In the genomic region with DNA sequence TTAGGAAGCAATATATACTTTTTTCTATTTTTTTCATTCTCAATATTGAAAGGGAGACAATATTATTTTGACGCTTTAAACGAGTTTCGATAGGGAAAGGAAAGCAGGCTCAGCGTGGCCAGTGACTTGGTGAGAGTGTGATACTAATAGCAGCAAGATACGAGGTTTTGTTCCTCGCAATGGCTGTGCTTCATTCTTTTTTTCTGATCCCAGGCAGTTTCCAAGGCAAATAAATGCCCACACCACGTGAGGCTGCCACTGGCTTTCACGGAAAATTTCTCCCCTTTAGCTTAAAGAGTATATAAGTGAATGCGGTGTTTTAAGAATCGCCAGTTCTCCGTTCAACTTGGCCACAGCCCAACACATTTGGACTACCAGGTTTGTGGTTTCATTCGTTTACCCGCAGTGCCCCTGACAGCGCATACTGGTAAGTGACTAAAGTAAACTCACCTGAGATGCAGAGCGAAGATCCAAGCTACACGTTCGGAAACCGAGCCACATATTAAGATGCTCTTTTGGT, we compare ENCODE assay signal across 9 cellular contexts.
DNase-seq lines count a peak whose midpoint lies in the region; ATAC-seq and TF ChIP-seq lines count a peak whose summit lies in the region.
"Had no signal": no experiment of that assay in that cellular context is flagged by ENCODE, and none has a peak within 500 bp of the region (broad histone marks: within the 10 kb centered on the region; RNA-seq: fewer than 3 reads in every experiment).

No MANE protein-coding gene starts in this region.

- H3K36me3 ChIP-seq in BLaER1 treated with 17β-estradiol and CSF1 and Interleukin-3, amounts not matched to agents 10 nM and 100 nM, result no peaks in the 10 kb centered on the region

- ATAC-seq in GM21825 (IDR thresholded peaks at IDR 0.05; ENCODE audit: unreplicated experiment), result no peak
- ATAC-seq in left ventricle myocardium superior, result no peak

- H3K27me3 ChIP-seq in BLaER1 treated with 17β-estradiol and CSF1 and Interleukin-3, amounts not matched to agents 10 nM and 100 nM, result peaks cover 80 to 90% (median 84%) of the 10 kb centered on the region in 11 experiments

- CTCF ChIA-PET in activated CD4-positive, alpha-beta memory T cell treated with anti-CD3 and anti-CD28 coated beads, Interleukin-2, amount 10 ng/mL, durations not matched to agents 7 days and 5 days (lab: Charles Lee), result interaction anchor here (0.7 to 2.3 kb wide), 2 partner anchors 14 to 83 kb away, joined by 3 to 8 read pairs; no protein-coding TSS in a partner anchor

- POLR2A ChIA-PET in activated CD4-positive, alpha-beta memory T cell treated with anti-CD3 and anti-CD28 coated beads, Interleukin-2, amount 10 ng/mL, durations not matched to agents 7 days and 5 days (lab: Charles Lee), result interaction anchor here (0.9 to 1.5 kb wide), 2 partner anchors 10 to 83 kb away, joined by 3 read pairs; no protein-coding TSS in a partner anchor

- intact Hi-C loops in left ventricle myocardium superior (cut with micrococcal nuclease), result no loop called here

- H3K9me3 ChIP-seq in BLaER1 treated with 17β-estradiol and CSF1 and Interleukin-3, amounts not matched to agents 10 nM and 100 nM (replicated peaks in 1 of 11), result peaks cover 8 to 34% (median 20%) of the 10 kb centered on the region in 11 experiments; a peak in 19 of 22 replicates

- H3K4me1 ChIP-seq in BLaER1 treated with 17β-estradiol and CSF1 and Interleukin-3, amounts not matched to agents 10 nM and 100 nM, result peaks cover 0 to 27% (median 8%) of the 10 kb centered on the region in 10 experiments; a peak in 8 of 20 replicates

- peaks cover 0 to 26% (median 15%) of the 10 kb centered on the region in 11 experiments; a peak in 12 of 22 replicates for H4K20me1 ChIP-seq in BLaER1 treated with 17β-estradiol and CSF1 and Interleukin-3, amounts not matched to agents 10 nM and 100 nM

- DNase-seq in HFF-Myc (ENCODE audit: extremely low read depth, low read depth) (no peak), iris pigment epithelial cell (ENCODE audit: low read depth) (peak; percentile 37), left ventricle myocardium superior (no peak), NCI-H510A (lab: John Stamatoyannopoulos, UW) (no peak)
- no peak for DNase-seq in activated CD4-positive, alpha-beta memory T cell treated with anti-CD3 and anti-CD28 coated beads, Interleukin-2, amount 10 ng/mL, durations not matched to agents 7 days and 5 days
- no peak for DNase-seq in NK-92 treated with Interleukin-12 subunit alpha and Interleukin-12 subunit beta, amount 100 ng/mL, for 24 hours (lab: John Stamatoyannopoulos, UW)
- DNase-seq: NCI-H1092 had no signal

- peaks cover 12% of the 10 kb centered on the region for H3K36me3 Mint-ChIP-seq in activated CD4-positive, alpha-beta memory T cell treated with anti-CD3 and anti-CD28 coated beads, Interleukin-2, amount 10 ng/mL, durations not matched to agents 7 days and 5 days (ENCODE audit: low read depth)

- peak overlapping the region; percentile 9 for H3K27ac Mint-ChIP-seq in activated CD4-positive, alpha-beta memory T cell treated with anti-CD3 and anti-CD28 coated beads, Interleukin-2, amount 10 ng/mL, durations not matched to agents 7 days and 5 days

- no peaks in the 10 kb centered on the region for H3K9me3 Mint-ChIP-seq in activated CD4-positive, alpha-beta memory T cell treated with anti-CD3 and anti-CD28 coated beads, Interleukin-2, amount 10 ng/mL, durations not matched to agents 7 days and 5 days

- H3K27me3 Mint-ChIP-seq in activated CD4-positive, alpha-beta memory T cell treated with anti-CD3 and anti-CD28 coated beads, Interleukin-2, amount 10 ng/mL, durations not matched to agents 7 days and 5 days, result peaks cover 73% of the 10 kb centered on the region

- H3K4me3 ChIP-seq in BLaER1 treated with 17β-estradiol and CSF1 and Interleukin-3, amounts not matched to agents 10 nM and 100 nM, result peak overlapping the region in 5 of 10 experiments; percentile 4 to 32 (median 23); a peak in 5 of 20 replicates
- H3K4me3 ChIP-seq in HFF-Myc (replicated peaks; ENCODE audit: low read depth, low read length), result peak overlapping the region; percentile 41

- H3K4me2 ChIP-seq in BLaER1 treated with 17β-estradiol and CSF1 and Interleukin-3, amounts not matched to agents 10 nM and 100 nM, result peak overlapping the region; percentile 17 to 71 (median 46); a peak in 16 of 22 replicates

- H3K4me1 Mint-ChIP-seq in activated CD4-positive, alpha-beta memory T cell treated with anti-CD3 and anti-CD28 coated beads, Interleukin-2, amount 10 ng/mL, durations not matched to agents 7 days and 5 days, result peaks cover 56% of the 10 kb centered on the region

- no peak overlapping the region for H3K27ac ChIP-seq in BLaER1 treated with 17β-estradiol and CSF1 and Interleukin-3, amounts not matched to agents 10 nM and 100 nM

- TF ChIP-seq CTCF in HFF-Myc (IDR thresholded peaks at IDR 0.05; ENCODE audit: low read depth, low read length, missing control alignments), result no peak

- peak overlapping the region; percentile 44 for H3K4me3 Mint-ChIP-seq in activated CD4-positive, alpha-beta memory T cell treated with anti-CD3 and anti-CD28 coated beads, Interleukin-2, amount 10 ng/mL, durations not matched to agents 7 days and 5 days

- no peak overlapping the region for H3K9ac ChIP-seq in BLaER1 treated with 17β-estradiol and CSF1 and Interleukin-3, amounts not matched to agents 10 nM and 100 nM
